Comparison of ENCODE assay signal across 8 cellular contexts in genomic region chr6:95577317-95578105, GRCh38. TPM values are rescaled to one million over a fixed set of nuclear protein-coding genes. Genes with fewer than 3 reads are reported as not detected.
DNase-seq lines count a peak whose midpoint lies in the region; ATAC-seq and TF ChIP-seq lines count a peak whose summit lies in the region.

Gene MANEA, plus strand, starts transcription at chr6:95577535. Its CDS starts 8,905 bp downstream, at chr6:95586440.

- H3K9me3 Mint-ChIP-seq in GM23338 (0 out of 3 replicates have a peak, but pooled peaks cover under 1% of the 10 kb centered on the region), natural killer cell (no peaks in the 10 kb centered on the region)

- DNase-seq in Daoy (ENCODE audit: low read depth) (peak; percentile 83), GM23338 (ENCODE audit: low spot score) (peak; percentile 94), Kasumi-1 (lab: John Stamatoyannopoulos, UW) (peak; percentile 91), RPMI8226 (peak; percentile 80), fibroblast of mammary gland (ENCODE audit: low read depth) (peak; percentile 85), natural killer cell (peak; percentile 79)
- DNase-seq in activated T-helper 1 cell treated with anti-CD3 and anti-CD28 coated beads, Interleukin-2, amount 50 U/mL, for 16 hours (ENCODE audit: low read depth in 1 of 2, low spot score in 1 of 2): peak; percentile 59 to 66
- peak; percentile 81 to 86 (median 83) for DNase-seq in stimulated activated naive CD4-positive, alpha-beta T cell (lab: John Stamatoyannopoulos, UW)

- H3K4me1 Mint-ChIP-seq in GM23338: peaks cover 28% of the 10 kb centered on the region
- peaks cover 35% of the 10 kb centered on the region in 2 donors for H3K4me1 Mint-ChIP-seq in natural killer cell

- TF ChIP-seq CTCF in GM23338 (conservative IDR thresholded peaks at IDR 0.05; ENCODE audit: low read depth in 2 of 2) (no peak), fibroblast of mammary gland (conservative IDR thresholded peaks at IDR 0.05; ENCODE audit: control insufficient read depth, insufficient read depth, low read depth, low read length) (no peak), natural killer cell (IDR thresholded peaks at IDR 0.05) (no peak)

- H3K27ac ChIP-seq in GM23338 (ENCODE audit: low read depth): peak within 1 kb of the TSS; percentile 94

- peaks cover 3% of the 10 kb centered on the region; the same call in 2 of the 3 replicates for H3K36me3 Mint-ChIP-seq in GM23338 (ENCODE audit: low read depth)
- H3K36me3 Mint-ChIP-seq in natural killer cell: no peaks in the 10 kb centered on the region

- peaks cover 8% of the 10 kb centered on the region; the same call in 1 of the 2 replicates for H3F3A ChIP-seq in GM23338 (replicated peaks; ENCODE audit: low read depth)

- H3K4me3 ChIP-seq in GM23338 (peak within 1 kb of the TSS; percentile 61), fibroblast of mammary gland (ENCODE audit: control insufficient read depth, low read depth, low read length) (peak within 1 kb of the TSS; percentile 63)

- peak within 1 kb of the TSS; percentile 97 for H2AFZ ChIP-seq in GM23338

- H3K79me2 ChIP-seq in GM23338 (replicated peaks; ENCODE audit: insufficient read depth): peaks cover 35% of the 10 kb centered on the region

- intact Hi-C loops in natural killer cell (cut with micrococcal nuclease): loop anchor here (5.0 kb wide), 3 partner anchors 945 to 1705 kb away; partner anchors contain the start of genes KLHL32, MMS22L and UFL1

- H3K27ac Mint-ChIP-seq in GM23338: peak within 1 kb of the TSS; percentile 98
- H3K27ac Mint-ChIP-seq in natural killer cell: peak within 1 kb of the TSS; percentile 97 to 99

- H3K36me3 ChIP-seq in GM23338 (ENCODE audit: insufficient read depth): no peaks in the 10 kb centered on the region; the same call in 1 of the 2 replicates

- H4K20me1 ChIP-seq in GM23338 (replicated peaks; ENCODE audit: insufficient read depth): no peaks in the 10 kb centered on the region

- peaks cover 15% of the 10 kb centered on the region for H3K4me1 ChIP-seq in GM23338 (ENCODE audit: insufficient read depth)

- no peaks in the 10 kb centered on the region; the same call in 1 of the 2 replicates for H3K9me2 ChIP-seq in GM23338 (ENCODE audit: insufficient read depth)

- no peaks in the 10 kb centered on the region for H3K27me3 ChIP-seq in GM23338 (ENCODE audit: insufficient read depth)

- ATAC-seq in GM23338 (peak; percentile 94), natural killer cell (peak; percentile 83 to 94 (median 87))

- H3K27me3 Mint-ChIP-seq in GM23338 (ENCODE audit: insufficient read depth, low read depth, poor library complexity) (no peaks in the 10 kb centered on the region), natural killer cell (ENCODE audit: low read depth in 2 of 2) (no peaks in the 10 kb centered on the region)

- H3K4me3 Mint-ChIP-seq in GM23338: peak within 1 kb of the TSS; percentile 95
- H3K4me3 Mint-ChIP-seq in natural killer cell: peak within 1 kb of the TSS; percentile 97

- peak within 1 kb of the TSS; percentile 77 for H3K4me2 ChIP-seq in GM23338

TF ChIP-seq in GM23338, 12 proteins besides CTCF, POLR2A, EP300 and RAD21:
- TF ChIP-seq JUNB (IDR thresholded peaks at IDR 0.05; ENCODE audit: unreplicated experiment) (no peak), ZNF331 (CRISPR knock-in tag; IDR thresholded peaks at IDR 0.05; ENCODE audit: low read depth) (no peak), ZNF114 (CRISPR knock-in tag; IDR thresholded peaks at IDR 0.05) (no peak), EZH2phosphoT487 (IDR thresholded peaks at IDR 0.05; ENCODE audit: unreplicated experiment) (no peak), CREB1 (CRISPR knock-in tag; IDR thresholded peaks at IDR 0.05; ENCODE audit: low read depth) (peak; percentile 33; the same call in 1 of the 2 replicates), POLR2AphosphoS5 (IDR thresholded peaks at IDR 0.05; ENCODE audit: low read depth) (peak; percentile 61)

RNA-seq across cellular contexts. Expression of gene MANEA, which starts in this region (rescaled TPM):
- 10.5 and 12.5 TPM in 2 replicates for total RNA-seq in Daoy (2014; rRNA removed; shearing (Covaris generic))
- 9.8 and 14.6 TPM in 2 replicates for total RNA-seq in GM23338 (2014; rRNA removed; shearing (Covaris generic))
- polyA plus RNA-seq in GM23338 (2016; fragmentation: Nextera tagmentation; extraction: Ambion mirVana): 4.8 and 5.5 TPM in 2 replicates
- total RNA-seq in natural killer cell: 10 to 100 TPM in 1 of 3 donors, 1 to 10 TPM in 2; 4.7 to 10.6 (median 5.7) TPM

Comparison
In these comparisons a context has a peak if more than half of its experiments do, and no peak if none do; other contexts are left out.
1. Peak in every context shown above with its lines: DNase-seq, ATAC-seq, H3K4me3 ChIP-seq and H3K27ac ChIP-seq.